Comparison of ENCODE assay signal across 8 cellular contexts in genomic region chr21:29299046-29299905, GRCh38.
DNase-seq lines count a peak whose midpoint lies in the region; ATAC-seq and TF ChIP-seq lines count a peak whose summit lies in the region.

No MANE protein-coding gene starts in this region.

- TF ChIP-seq POLR2A in erythroblast (IDR thresholded peaks at IDR 0.05; ENCODE audit: low read length), result peak; percentile 18

- no peaks in the 10 kb centered on the region for H3K9me3 ChIP-seq in muscle layer of colon (ENCODE audit: low read length)

- peak; percentile 15 for ATAC-seq in HG02981 (IDR thresholded peaks at IDR 0.05; ENCODE audit: unreplicated experiment)

- no peaks in the 10 kb centered on the region for H3K36me3 ChIP-seq in muscle layer of colon (ENCODE audit: insufficient read depth, low read length)

- peak overlapping the region; percentile 59 for H3K27ac ChIP-seq in muscle layer of colon (ENCODE audit: low read depth, low read length)

- peaks cover 37% of the 10 kb centered on the region for H3K4me1 ChIP-seq in muscle layer of colon (ENCODE audit: insufficient read depth, low read length)

- peak overlapping the region; percentile 55 to 63 for H3K4me3 ChIP-seq in muscle layer of colon (ENCODE audit: low read depth in 1 of 2, low read length in 2 of 2)

- peak overlapping the region; percentile 23 for H3K9ac ChIP-seq in muscle layer of colon (ENCODE audit: low read length)

- no peaks in the 10 kb centered on the region for H3K27me3 ChIP-seq in muscle layer of colon (ENCODE audit: control insufficient read depth in 1 of 2, insufficient read depth in 2 of 2, low read length in 2 of 2)

- DNase-seq in NCI-H146 (lab: John Stamatoyannopoulos, UW) (peak; percentile 70), NCI-H146 treated with DMSO at 0.1 percent for 48 hours (lab: John Stamatoyannopoulos, UW; ENCODE audit: unreplicated experiment) (no peak), NOMO-1 treated with DMSO at 0.1 percent for 48 hours (lab: John Stamatoyannopoulos, UW; ENCODE audit: unreplicated experiment) (peak; percentile 44), activated T-cell treated with anti-CD3 and anti-CD28 coated beads for 4 hours (peak; percentile 62), erythroblast (lab: John Stamatoyannopoulos, UW) (peak; percentile 81 to 90)
- peak; percentile 49 to 65 for DNase-seq in stimulated activated CD8-positive, alpha-beta memory T cell treated with anti-CD3 and anti-CD28 coated beads, Interleukin-4, amount 100 ng/mL, for 4 hours (ENCODE audit: low read depth in 2 of 2, low spot score in 1 of 2)
